ENCODE assay signal across 9 cellular contexts in the genomic region with DNA sequence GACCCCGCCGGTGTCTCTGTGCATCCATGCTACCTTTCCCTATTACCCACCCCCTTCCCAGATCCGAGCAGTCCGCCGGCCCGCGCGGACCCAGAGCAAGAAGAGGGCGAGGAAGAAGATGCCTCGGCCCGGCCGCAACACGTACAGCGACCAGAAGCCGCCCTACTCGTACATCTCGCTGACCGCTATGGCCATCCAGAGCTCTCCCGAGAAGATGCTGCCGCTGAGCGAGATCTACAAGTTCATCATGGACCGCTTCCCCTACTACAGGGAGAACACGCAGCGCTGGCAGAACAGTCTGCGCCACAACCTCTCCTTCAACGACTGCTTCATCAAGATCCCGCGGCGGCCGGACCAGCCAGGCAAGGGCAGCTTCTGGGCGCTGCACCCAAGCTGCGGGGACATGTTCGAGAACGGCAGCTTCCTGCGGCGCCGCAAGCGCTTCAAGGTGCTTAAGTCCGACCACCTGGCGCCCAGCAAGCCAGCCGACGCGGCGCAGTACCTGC. TPM values are rescaled to one million over a fixed set of nuclear protein-coding genes. Genes with fewer than 3 reads are reported as not detected.
DNase-seq lines count a peak whose midpoint lies in the region; ATAC-seq and TF ChIP-seq lines count a peak whose summit lies in the region.
"Had no signal": no experiment of that assay in that cellular context is flagged by ENCODE, and none has a peak within 500 bp of the region (broad histone marks: within the 10 kb centered on the region; RNA-seq: fewer than 3 reads in every experiment).

No MANE protein-coding gene starts in this region.

- H2BK12ac ChIP-seq in mesenchymal stem cell (ENCODE audit: low read length in 2 of 2), result no peak overlapping the region

- H3K4ac ChIP-seq in mesenchymal stem cell (ENCODE audit: low read depth in 1 of 2, low read length in 2 of 2), result no peak overlapping the region

- under 1% methylated on average over 39 of the region's 44 CpGs for whole genome bisulfite sequencing in mesenchymal stem cell

- H2AFZ ChIP-seq in mesenchymal stem cell (ENCODE audit: low read depth, low read length), result no peak overlapping the region

- H4K8ac ChIP-seq in mesenchymal stem cell (ENCODE audit: low read length), result no peak overlapping the region

- H3K79me1 ChIP-seq in mesenchymal stem cell (replicated peaks; ENCODE audit: low read length, poor library complexity, severe bottlenecking), result no peaks in the 10 kb centered on the region

- H3K27me3 ChIP-seq in left ventricle myocardium inferior (ENCODE audit: low read depth), result peaks cover 100% of the 10 kb centered on the region
- peaks cover 88 to 99% of the 10 kb centered on the region in 2 experiments for H3K27me3 ChIP-seq in mesenchymal stem cell (ENCODE audit: control insufficient read depth in 1 of 2, insufficient read depth in 1 of 2, low read length in 2 of 2)
- H3K27me3 ChIP-seq in vagina, result peaks cover 23% of the 10 kb centered on the region

- H3K4me1 ChIP-seq in left ventricle myocardium inferior (peaks cover 31% of the 10 kb centered on the region), mesenchymal stem cell (ENCODE audit: control insufficient read depth, insufficient read depth, low read depth, low read length) (peaks cover 29% of the 10 kb centered on the region), vagina (peaks cover 37% of the 10 kb centered on the region)

- peaks cover 65% of the 10 kb centered on the region for H3K27me3 Mint-ChIP-seq in activated T-helper 2 cell treated with anti-CD3 and anti-CD28 coated beads, Interferon-gamma antibody, Interleukin-2, Interleukin-4, amounts not matched to agents 10 μg/mL and 5 μg/mL and 100 μg/mL, durations not matched to agents 14 hours and 24 hours and 36 hours (ENCODE audit: low read depth)

- peaks cover 53% of the 10 kb centered on the region for H3K36me3 Mint-ChIP-seq in activated T-helper 2 cell treated with anti-CD3 and anti-CD28 coated beads, Interferon-gamma antibody, Interleukin-2, Interleukin-4, amounts not matched to agents 10 μg/mL and 5 μg/mL and 100 μg/mL, durations not matched to agents 14 hours and 24 hours and 36 hours (ENCODE audit: low read depth)

- H4K91ac ChIP-seq in mesenchymal stem cell (ENCODE audit: low read length), result no peak overlapping the region

- no peak overlapping the region for H2AK5ac ChIP-seq in mesenchymal stem cell (ENCODE audit: low read length, severe bottlenecking)

- no peak overlapping the region for H2BK15ac ChIP-seq in mesenchymal stem cell (ENCODE audit: low read depth, poor library complexity, severe bottlenecking)

- TF ChIP-seq POLR2A in vagina (IDR thresholded peaks at IDR 0.05), result no peak

- no peak overlapping the region for H3K14ac ChIP-seq in mesenchymal stem cell (ENCODE audit: low read length in 2 of 2)

- no peak overlapping the region for H3K18ac ChIP-seq in mesenchymal stem cell (ENCODE audit: low read depth in 1 of 2, low read length in 2 of 2)

- H3K9me3 ChIP-seq in left ventricle myocardium inferior (replicated peaks) (no peaks in the 10 kb centered on the region), mesenchymal stem cell (ENCODE audit: control insufficient read depth, low read length) (no peaks in the 10 kb centered on the region), vagina (no peaks in the 10 kb centered on the region)
- H3K9me3 ChIP-seq: neutrophil had no signal

- no peak overlapping the region for H3K9ac ChIP-seq in mesenchymal stem cell (ENCODE audit: low read length)

- H3K4me1 Mint-ChIP-seq in activated T-helper 2 cell treated with anti-CD3 and anti-CD28 coated beads, Interferon-gamma antibody, Interleukin-2, Interleukin-4, amounts not matched to agents 10 μg/mL and 5 μg/mL and 100 μg/mL, durations not matched to agents 14 hours and 24 hours and 36 hours (ENCODE audit: low read depth), result peaks cover 56% of the 10 kb centered on the region

- H3K27ac ChIP-seq in left ventricle myocardium inferior (replicated peaks), result no peak overlapping the region
- no peak overlapping the region for H3K27ac ChIP-seq in mesenchymal stem cell (ENCODE audit: low read length, poor library complexity, severe bottlenecking)
- H3K27ac ChIP-seq in vagina, result no peak overlapping the region
- H3K27ac ChIP-seq: neutrophil had no signal

- H3K4me3 Mint-ChIP-seq in activated T-helper 2 cell treated with anti-CD3 and anti-CD28 coated beads, Interferon-gamma antibody, Interleukin-2, Interleukin-4, amounts not matched to agents 10 μg/mL and 5 μg/mL and 100 μg/mL, durations not matched to agents 14 hours and 24 hours and 36 hours (ENCODE audit: low read depth), result peak overlapping the region; percentile 95

- no peak overlapping the region for H2BK5ac ChIP-seq in mesenchymal stem cell (ENCODE audit: low read depth, low read length, poor library complexity, severe bottlenecking)

- DNase-seq in left ventricle myocardium inferior (no peak), Right ventricle myocardium superior (no peak), mesenchymal stem cell (peak; percentile 14), vagina (ENCODE audit: extremely low spot score in 2 of 2) (no peak), SW480 (ENCODE audit: low spot score) (no peak), NCI-H187 treated with DMSO at 0.1 percent for 48 hours (lab: John Stamatoyannopoulos, UW) (no peak)
- peak; percentile 40 for DNase-seq in activated T-helper 2 cell treated with anti-CD3 and anti-CD28 coated beads, Interferon-gamma antibody, Interleukin-2, Interleukin-4, amounts not matched to agents 10 μg/mL and 5 μg/mL and 100 μg/mL, durations not matched to agents 14 hours and 24 hours and 36 hours (ENCODE audit: low spot score)

- H3K27ac Mint-ChIP-seq in activated T-helper 2 cell treated with anti-CD3 and anti-CD28 coated beads, Interferon-gamma antibody, Interleukin-2, Interleukin-4, amounts not matched to agents 10 μg/mL and 5 μg/mL and 100 μg/mL, durations not matched to agents 14 hours and 24 hours and 36 hours, result peak overlapping the region; percentile 94

- TF ChIP-seq CTCF in left ventricle myocardium inferior (IDR thresholded peaks at IDR 0.05; ENCODE audit: borderline replicate concordance) (no peak), vagina (IDR thresholded peaks at IDR 0.05) (no peak)

- H3K9me3 Mint-ChIP-seq in activated T-helper 2 cell treated with anti-CD3 and anti-CD28 coated beads, Interferon-gamma antibody, Interleukin-2, Interleukin-4, amounts not matched to agents 10 μg/mL and 5 μg/mL and 100 μg/mL, durations not matched to agents 14 hours and 24 hours and 36 hours, result no peaks in the 10 kb centered on the region

- H3K36me3 ChIP-seq in left ventricle myocardium inferior, result no peaks in the 10 kb centered on the region
- H3K36me3 ChIP-seq in mesenchymal stem cell (ENCODE audit: control insufficient read depth in 1 of 2, insufficient read depth in 2 of 2, low read depth in 1 of 2, low read length in 2 of 2), result peaks cover 0 to 11% of the 10 kb centered on the region in 2 experiments
- H3K36me3 ChIP-seq in vagina, result no peaks in the 10 kb centered on the region
- H3K36me3 ChIP-seq: neutrophil had no signal

- ATAC-seq in Right ventricle myocardium superior (ENCODE audit: poor library complexity) (no peak), HG03039 (IDR thresholded peaks at IDR 0.05; ENCODE audit: unreplicated experiment) (no peak)

- intact Hi-C loops in left ventricle myocardium inferior (cut with micrococcal nuclease) (no loop called here), Right ventricle myocardium superior (cut with DNase I) (no loop called here), vagina (cut with DNase I) (no loop called here)
- intact Hi-C loops in activated T-helper 2 cell treated with anti-CD3 and anti-CD28 coated beads, Interferon-gamma antibody, Interleukin-2, Interleukin-4, amounts not matched to agents 10 μg/mL and 5 μg/mL and 100 μg/mL, durations not matched to agents 14 hours and 24 hours and 36 hours (cut with micrococcal nuclease), result loop anchor here (2.0 kb wide), 1 partner anchor 316 kb away; the partner anchor contains the start of gene BNIP2

- H3K4me2 ChIP-seq in mesenchymal stem cell (ENCODE audit: low read length, poor library complexity, severe bottlenecking), result peak overlapping the region; percentile 40

- peak overlapping the region; percentile 64 for H3K4me3 ChIP-seq in left ventricle myocardium inferior
- peak overlapping the region; percentile 39 to 72 for H3K4me3 ChIP-seq in mesenchymal stem cell (ENCODE audit: insufficient read depth in 1 of 2, low read depth in 1 of 2, low read length in 2 of 2)
- H3K4me3 ChIP-seq in vagina, result peak overlapping the region; percentile 10 to 45

- peak overlapping the region in 1 of 2 experiments; percentile 81 for H3K23ac ChIP-seq in mesenchymal stem cell (ENCODE audit: low read length in 2 of 2)

- H2BK120ac ChIP-seq in mesenchymal stem cell (ENCODE audit: low read depth, low read length), result no peak overlapping the region

RNA-seq across cellular contexts. Expression of gene FOXB1, which starts 0.8 kb away (rescaled TPM):
- total RNA-seq in left ventricle myocardium inferior (not detected), Right ventricle myocardium superior (not detected), vagina (not detected)
- total RNA-seq in activated T-helper 2 cell treated with anti-CD3 and anti-CD28 coated beads, Interferon-gamma antibody, Interleukin-2, Interleukin-4, amounts not matched to agents 10 μg/mL and 5 μg/mL and 100 μg/mL, durations not matched to agents 14 hours and 24 hours and 36 hours, result 11.8 and 12.7 TPM in 2 replicates
- polyA plus RNA-seq in mesenchymal stem cell (2013, experiment 1 of 2), result not detected
- not detected for polyA plus RNA-seq in mesenchymal stem cell (2013, experiment 2 of 2)

Comparison
In these comparisons a context has a peak if more than half of its experiments do, and no peak if none do; other contexts are left out.
1. DNase-seq: peak in activated T-helper 2 cell treated with anti-CD3 and anti-CD28 coated beads, Interferon-gamma antibody, Interleukin-2, Interleukin-4, amounts not matched to agents 10 μg/mL and 5 μg/mL and 100 μg/mL, durations not matched to agents 14 hours and 24 hours and 36 hours (single experiment) and mesenchymal stem cell (single experiment); none in left ventricle myocardium inferior (single experiment), Right ventricle myocardium superior (single experiment), vagina (0 of 2), SW480 (single experiment) and NCI-H187 treated with DMSO at 0.1 percent for 48 hours (single experiment).
2. RNA of gene FOXB1, which starts 0.8 kb away (total RNA-seq): 11.8 to 12.7 TPM in activated T-helper 2 cell treated with anti-CD3 and anti-CD28 coated beads, Interferon-gamma antibody, Interleukin-2, Interleukin-4, amounts not matched to agents 10 μg/mL and 5 μg/mL and 100 μg/mL, durations not matched to agents 14 hours and 24 hours and 36 hours; not detected in left ventricle myocardium inferior (single experiment), not detected in Right ventricle myocardium superior (single experiment) and not detected in vagina (single experiment); every median in the first group is over 10 times any median in the second.
3. Peak in every context shown above with its lines, with median percentiles within 50 percentile points of each other: H3K4me3 ChIP-seq.